Comparison of ENCODE assay signal across 15 cellular contexts in the genomic region with DNA sequence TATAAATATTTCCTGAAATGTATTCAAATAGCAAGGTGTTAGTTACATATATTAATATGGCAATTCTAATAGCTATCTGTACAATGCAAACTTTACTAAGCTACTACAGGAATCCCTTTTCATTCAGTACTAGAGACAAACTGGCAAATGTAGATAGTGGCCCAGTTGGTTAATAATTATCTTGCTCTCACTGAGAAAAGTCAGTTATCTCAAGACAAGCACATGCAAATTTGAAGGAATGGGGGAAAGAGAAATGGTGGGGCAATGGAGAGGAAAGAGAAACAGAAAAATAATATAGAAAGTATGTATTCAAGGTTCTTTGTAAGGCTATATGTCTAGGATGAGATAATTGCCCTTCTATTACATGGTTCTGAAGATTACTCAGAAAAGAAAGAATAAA.
DNase-seq lines count a peak whose midpoint lies in the region; ATAC-seq and TF ChIP-seq lines count a peak whose summit lies in the region.
"Had no signal": no experiment of that assay in that cellular context is flagged by ENCODE, and none has a peak within 500 bp of the region (broad histone marks: within the 10 kb centered on the region; RNA-seq: fewer than 3 reads in every experiment).

No MANE protein-coding gene starts in this region.

- DNase-seq in GM20000 (ENCODE audit: low spot score) (peak; percentile 23), Kasumi-1 (lab: John Stamatoyannopoulos, UW) (no peak), NOMO-1 (lab: John Stamatoyannopoulos, UW; ENCODE audit: unreplicated experiment in 2 of 2) (no peak)
- no peak for DNase-seq in central memory CD4-positive, alpha-beta T cell
- DNase-seq in stimulated activated naive CD4-positive, alpha-beta T cell (lab: John Stamatoyannopoulos, UW) = no peak
- DNase-seq: brain microvascular endothelial cell; DMS79; glutamatergic neuron; HFFc6; naive thymus-derived CD4-positive, alpha-beta T cell; NCI-H2029; right cardiac atrium had no signal

- ATAC-seq in GM18858 (IDR thresholded peaks at IDR 0.05; ENCODE audit: unreplicated experiment) = peak; percentile 91
- peak; percentile 47 for ATAC-seq in HG02870 (IDR thresholded peaks at IDR 0.05; ENCODE audit: unreplicated experiment)
- peak; percentile 84 for ATAC-seq in HG03469 (IDR thresholded peaks at IDR 0.05; ENCODE audit: unreplicated experiment)
- ATAC-seq: naive thymus-derived CD4-positive, alpha-beta T cell; right cardiac atrium had no signal

- TF ChIP-seq CTCF in GM20000 (IDR thresholded peaks at IDR 0.05; ENCODE audit: extremely low read depth, missing control alignments) = no peak
